In genomic region chr1:203189951-203190352, GRCh38 we compare ENCODE assay signal across 1 cellular context.
TF ChIP-seq lines count a peak whose summit lies in the region.

No MANE protein-coding gene starts in this region.

TF ChIP-seq in IMR-90, 13 proteins besides CTCF, POLR2A, EP300 and RAD21 (continued from another document):
- TF ChIP-seq, protein P1, sequence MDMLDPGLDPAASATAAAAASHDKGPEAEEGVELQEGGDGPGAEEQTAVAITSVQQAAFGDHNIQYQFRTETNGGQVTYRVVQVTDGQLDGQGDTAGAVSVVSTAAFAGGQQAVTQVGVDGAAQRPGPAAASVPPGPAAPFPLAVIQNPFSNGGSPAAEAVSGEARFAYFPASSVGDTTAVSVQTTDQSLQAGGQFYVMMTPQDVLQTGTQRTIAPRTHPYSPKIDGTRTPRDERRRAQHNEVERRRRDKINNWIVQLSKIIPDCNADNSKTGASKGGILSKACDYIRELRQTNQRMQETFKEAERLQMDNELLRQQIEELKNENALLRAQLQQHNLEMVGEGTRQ (IDR thresholded peaks at IDR 0.05; ENCODE audit: low read depth, low read length), result no peak
- TF ChIP-seq MXI1 (IDR thresholded peaks at IDR 0.05; ENCODE audit: borderline replicate concordance, low read depth, low read length) (no peak), FOS (IDR thresholded peaks at IDR 0.05; ENCODE audit: low read depth, low read length) (no peak), NFE2L2 (IDR thresholded peaks at IDR 0.05; ENCODE audit: low read depth, low read length) (no peak), RCOR1 (IDR thresholded peaks at IDR 0.05; ENCODE audit: insufficient replicate concordance, low read length) (no peak), ELK1 (IDR thresholded peaks at IDR 0.05; ENCODE audit: borderline replicate concordance, low read depth, low read length) (no peak)
TF ChIP-seq in IMR-90: peak in this region for 0.
